In genomic region chr17:19063326-19063956, GRCh38 we compare ENCODE assay signal across 8 cellular contexts. TPM values are rescaled to one million over a fixed set of nuclear protein-coding genes. Genes with fewer than 3 reads are reported as not detected.
DNase-seq lines count a peak whose midpoint lies in the region; ATAC-seq, FAIRE-seq and TF ChIP-seq lines count a peak whose summit lies in the region.
"Not testable (repeated sequence)": the region's sequence is repeated elsewhere in the genome, so short reads cannot be mapped to it uniquely, and the experiment has no call there.

No MANE protein-coding gene starts in this region.

- H3K27ac ChIP-seq in BLaER1 treated with 17β-estradiol and CSF1 and Interleukin-3, amounts not matched to agents 10 nM and 100 nM, result peak overlapping the region in 5 of 11 experiments; percentile 43 to 55 (median 53); a peak in 7 of 22 replicates
- not testable (repeated sequence) for H3K27ac ChIP-seq in PC-3 (ENCODE audit: low read length); astrocyte (ENCODE audit: low read depth, low read length)

- H3K36me3 ChIP-seq in BLaER1 treated with 17β-estradiol and CSF1 and Interleukin-3, amounts not matched to agents 10 nM and 100 nM; PC-3 (ENCODE audit: low read depth, low read length); astrocyte (ENCODE audit: insufficient read depth, low read length): not testable (repeated sequence)

- not testable (repeated sequence) for FAIRE-seq in astrocyte (lab: Jason Lieb, UNC)

- not testable (repeated sequence) for H3K36me3 Mint-ChIP-seq in astrocyte (ENCODE audit: low read depth, unreplicated experiment)

- TSS peak; percentile 100 for BruUV-seq in PC-3 (replicated peaks; lab: Mats Ljungman, UMichigan)

- intact Hi-C loops in PC-3 (cut with micrococcal nuclease); left ventricle myocardium superior (cut with micrococcal nuclease); posterior cingulate gyrus (cut with DNase I): not testable (repeated sequence)

- H3K27me3 ChIP-seq in BLaER1 treated with 17β-estradiol and CSF1 and Interleukin-3, amounts not matched to agents 10 nM and 100 nM; PC-3 (ENCODE audit: low read length); astrocyte (ENCODE audit: insufficient read depth, low read length): not testable (repeated sequence)

- H3K9me3 Mint-ChIP-seq in astrocyte (ENCODE audit: unreplicated experiment), result not testable (repeated sequence)

- H3F3A ChIP-seq in PC-3 (ENCODE audit: low read length, unreplicated experiment), result not testable (repeated sequence)

- H3K9me3 ChIP-seq in BLaER1 treated with 17β-estradiol and CSF1 and Interleukin-3, amounts not matched to agents 10 nM and 100 nM (replicated peaks in 1 of 11); PC-3 (ENCODE audit: low read length); astrocyte (ENCODE audit: insufficient read depth, low read depth, low read length): not testable (repeated sequence)

- not testable (repeated sequence) for DNase-seq in PC-3; astrocyte (ENCODE audit: low read depth)
- peak; percentile 55 to 58 for DNase-seq in activated CD8-positive, alpha-beta memory T cell treated with anti-CD3 and anti-CD28 coated beads for 1 hour (ENCODE audit: extremely low read depth in 1 of 2, low read depth in 1 of 2)
- DNase-seq in left ventricle myocardium superior (peak; percentile 77), posterior cingulate gyrus (peak; percentile 12 to 95 (median 71))
- peak; percentile 45 to 73 for DNase-seq in stimulated activated CD8-positive, alpha-beta memory T cell treated with anti-CD3 and anti-CD28 coated beads, Interleukin-2, amount 100 ng/mL, for 48 hours (ENCODE audit: low read depth in 2 of 2)

- POLR2A ChIA-PET in PC-3 (lab: Charles Lee; ENCODE audit: unreplicated experiment), result not testable (repeated sequence)

- H3K4me1 Mint-ChIP-seq in astrocyte (ENCODE audit: low read depth, unreplicated experiment), result not testable (repeated sequence)

- peak overlapping the region in 4 of 11 experiments; percentile 26 to 65 (median 34); a peak in 2 of 22 replicates for H3K4me2 ChIP-seq in BLaER1 treated with 17β-estradiol and CSF1 and Interleukin-3, amounts not matched to agents 10 nM and 100 nM
- H3K4me2 ChIP-seq in PC-3 (ENCODE audit: low read length); astrocyte (ENCODE audit: low read length): not testable (repeated sequence)

- H3K27ac Mint-ChIP-seq in astrocyte (ENCODE audit: unreplicated experiment), result peak overlapping the region; percentile 81

- H3K27me3 Mint-ChIP-seq in astrocyte (ENCODE audit: low read depth, unreplicated experiment), result not testable (repeated sequence)

- not testable (repeated sequence) for H3K79me2 ChIP-seq in PC-3 (ENCODE audit: low read length); astrocyte (ENCODE audit: insufficient read depth, low read length)

- H3K4me3 Mint-ChIP-seq in astrocyte (ENCODE audit: unreplicated experiment), result not testable (repeated sequence)

- peak overlapping the region in 1 of 10 experiments; percentile 28; a peak in 1 of 20 replicates for H3K4me3 ChIP-seq in BLaER1 treated with 17β-estradiol and CSF1 and Interleukin-3, amounts not matched to agents 10 nM and 100 nM
- H3K4me3 ChIP-seq in PC-3 (ENCODE audit: low read length); astrocyte (ENCODE audit: insufficient read depth, low read depth, low read length): not testable (repeated sequence)

- not testable (repeated sequence) for H3K4me1 ChIP-seq in BLaER1 treated with 17β-estradiol and CSF1 and Interleukin-3, amounts not matched to agents 10 nM and 100 nM; PC-3 (ENCODE audit: insufficient read depth, low read length); astrocyte (ENCODE audit: insufficient read depth, low read length)

- H3K9ac ChIP-seq in BLaER1 treated with 17β-estradiol and CSF1 and Interleukin-3, amounts not matched to agents 10 nM and 100 nM, result peak overlapping the region in 8 of 11 experiments; percentile 47 to 63 (median 54); a peak in 8 of 22 replicates
- H3K9ac ChIP-seq in PC-3 (ENCODE audit: low read length); astrocyte (ENCODE audit: low read length): not testable (repeated sequence)

- H4K20me1 ChIP-seq in BLaER1 treated with 17β-estradiol and CSF1 and Interleukin-3, amounts not matched to agents 10 nM and 100 nM; PC-3 (ENCODE audit: low read length); astrocyte (ENCODE audit: insufficient read depth, low read length): not testable (repeated sequence)

- not testable (repeated sequence) for TF ChIP-seq CTCF in PC-3 (conservative IDR thresholded peaks at IDR 0.05; ENCODE audit: low read depth, low read length); astrocyte (IDR thresholded peaks at IDR 0.05; ENCODE audit: insufficient read depth, low read depth, low read length)

- H3K9me2 ChIP-seq in PC-3 (replicated peaks; ENCODE audit: low read length), result not testable (repeated sequence)

- ATAC-seq in GM21528 (IDR thresholded peaks at IDR 0.05; ENCODE audit: low FRiP score, unreplicated experiment), result peak; percentile 21
- ATAC-seq in PC-3, result peak; percentile 50
- peak; percentile 39 for ATAC-seq in left ventricle myocardium superior

- H2AFZ ChIP-seq in PC-3 (ENCODE audit: low read length); astrocyte (ENCODE audit: low read depth, low read length): not testable (repeated sequence)

- CTCF ChIA-PET in PC-3 (lab: Charles Lee), result not testable (repeated sequence)

RNA-seq across cellular contexts. Expression of gene GRAP, which starts 16.7 kb away (rescaled TPM):
- total RNA-seq in PC-3 (2014; rRNA removed) (not detected in 2 replicates), astrocyte (0.30 and 0.38 TPM in 2 replicates), left ventricle myocardium superior (2.2 TPM)

RNA-seq across cellular contexts. Expression of gene FAM83G, which starts 58.9 kb away (rescaled TPM):
- total RNA-seq in PC-3 (2014; rRNA removed), result 0.26 and 4.7 TPM in 2 replicates
- total RNA-seq in astrocyte, result 10.6 and 12.9 TPM in 2 replicates
- total RNA-seq in left ventricle myocardium superior, result 2.3 TPM
